Comparison of ENCODE assay signal across 7 cellular contexts in the genomic region with DNA sequence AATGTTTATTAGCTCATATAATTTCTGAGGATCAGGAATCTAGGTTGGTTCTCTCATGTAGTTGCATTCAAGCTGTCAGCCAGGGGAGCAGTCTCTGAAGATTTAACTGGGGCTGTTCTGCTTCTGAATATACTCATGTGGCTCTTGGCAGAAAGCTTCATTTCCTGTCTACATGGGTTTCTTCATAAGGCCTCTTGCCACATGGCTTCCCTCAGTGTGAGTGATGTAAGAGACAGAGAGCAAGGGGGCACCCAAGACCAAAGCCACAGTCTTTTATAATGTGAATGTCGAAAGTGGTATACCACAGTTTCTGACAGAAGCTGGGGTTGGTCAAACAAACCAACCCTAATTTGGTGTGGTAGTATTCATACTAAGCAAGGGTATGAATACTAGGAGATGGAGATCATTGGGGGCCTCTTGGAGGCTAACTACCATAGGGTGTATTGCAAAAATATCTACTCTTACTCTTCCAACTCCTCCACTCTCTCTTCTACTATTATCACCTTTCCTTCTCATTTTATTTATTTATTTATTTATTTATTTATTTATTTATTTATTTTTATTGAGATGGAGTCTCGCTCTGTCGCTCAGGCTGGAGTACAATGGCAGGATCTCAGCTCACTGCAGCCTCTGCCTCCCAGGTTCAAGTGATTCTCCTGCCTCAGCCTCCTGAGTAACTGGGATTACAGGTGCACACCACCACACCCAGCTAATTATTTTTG.
DNase-seq lines count a peak whose midpoint lies in the region; ATAC-seq and TF ChIP-seq lines count a peak whose summit lies in the region.

No MANE protein-coding gene starts in this region.

- H3K9me3 ChIP-seq in GM23248 (ENCODE audit: low read depth) = no peaks in the 10 kb centered on the region

- H3K9ac ChIP-seq in GM23248 = no peak overlapping the region

- H3K36me3 Mint-ChIP-seq in T-cell = peaks cover 3% of the 10 kb centered on the region
- peaks cover 7% of the 10 kb centered on the region for H3K36me3 Mint-ChIP-seq in natural killer cell

- H3K27ac Mint-ChIP-seq in T-cell = no peak overlapping the region
- peak overlapping the region; percentile 81 to 92 for H3K27ac Mint-ChIP-seq in natural killer cell

- no peaks in the 10 kb centered on the region for H3K27me3 ChIP-seq in GM23248 (replicated peaks; ENCODE audit: insufficient read depth)

- ATAC-seq in GM19324 (IDR thresholded peaks at IDR 0.05; ENCODE audit: low FRiP score, unreplicated experiment) (peak; percentile 74), HG02884 (IDR thresholded peaks at IDR 0.05; ENCODE audit: unreplicated experiment) (peak; percentile 80), T-cell (replicated peaks in 1 of 4) (peak in 3 of 4 experiments; percentile 37 to 90 (median 41)), natural killer cell (peak; percentile 89 to 96 (median 94))

- H3K9me3 Mint-ChIP-seq in T-cell (peaks cover 2 to 24% (median 4%) of the 10 kb centered on the region in 3 donors), natural killer cell (peaks cover 0 to 5% of the 10 kb centered on the region in 2 donors)

- no peak for TF ChIP-seq CTCF in natural killer cell (IDR thresholded peaks at IDR 0.05)

- H3K4me1 ChIP-seq in GM23248 (ENCODE audit: insufficient read depth) = no peaks in the 10 kb centered on the region

- H3K4me2 ChIP-seq in GM23248 (ENCODE audit: unreplicated experiment) = no peak overlapping the region

- intact Hi-C loops in natural killer cell (cut with micrococcal nuclease) = loop anchor here (10.0 kb wide), 1 partner anchor 123 kb away; a partner anchor contains a TSS

- CTCF ChIA-PET in T-cell (lab: Charles Lee) = interaction anchor here in 1 of 2 donors (1.4 kb wide), 1 partner anchor 8 kb away, joined by 3 read pairs; no protein-coding TSS in a partner anchor

- no peak overlapping the region for H3K4me3 ChIP-seq in GM23248

- no peak overlapping the region for H3K27ac ChIP-seq in GM23248

- no peak overlapping the region for H3K4me3 Mint-ChIP-seq in T-cell
- H3K4me3 Mint-ChIP-seq in natural killer cell = peak overlapping the region; percentile 75

- H3K4me1 Mint-ChIP-seq in T-cell = peaks cover 8 to 15% (median 12%) of the 10 kb centered on the region in 3 donors
- H3K4me1 Mint-ChIP-seq in natural killer cell = peaks cover 50 to 51% of the 10 kb centered on the region in 2 donors

- in situ Hi-C loops in GM23248 (cut with MboI) = no loop called here

- H3K9me2 ChIP-seq in GM23248 (ENCODE audit: insufficient read depth) = no peaks in the 10 kb centered on the region

- H2AFZ ChIP-seq in GM23248 = no peak overlapping the region

- H3K36me3 ChIP-seq in GM23248 (ENCODE audit: low read depth) = no peaks in the 10 kb centered on the region

- H3K79me2 ChIP-seq in GM23248 (ENCODE audit: insufficient read depth) = no peaks in the 10 kb centered on the region

- POLR2A ChIA-PET in T-cell (lab: Charles Lee) = no interaction called here

- H3K27me3 Mint-ChIP-seq in T-cell (no peaks in the 10 kb centered on the region), natural killer cell (ENCODE audit: low read depth in 2 of 2) (no peaks in the 10 kb centered on the region)

- WGBS in GM23248 (ENCODE audit: low coverage in 1 of 2, low lambda C conversion rate in 2 of 2, missing lambda C conversion rate in 2 of 2), 2 experiments = 62 to 75% methylated on average over 3 of the region's 3 CpGs

- DNase-seq in T-cell (peak in 19 of 34 experiments; percentile 0 to 38 (median 10)), natural killer cell (peak; percentile 26), GM23248 (no peak), NCI-H2029 (lab: John Stamatoyannopoulos, UW) (no peak), cerebellar cortex (ENCODE audit: low spot score) (no peak)

- no peaks in the 10 kb centered on the region for H3F3A ChIP-seq in GM23248 (ENCODE audit: insufficient read depth)

- H4K20me1 ChIP-seq in GM23248 (ENCODE audit: insufficient read depth) = no peaks in the 10 kb centered on the region

Comparison
In these comparisons a context has a peak if more than half of its experiments do, and no peak if none do; other contexts are left out.
1. ATAC-seq: peak in every context shown above with its lines; median percentile 94 in natural killer cell; 80 in HG02884; 74 in GM19324; 41 in T-cell.
2. DNase-seq: peak in T-cell (19 of 34) and natural killer cell (single experiment); none in GM23248 (single experiment), NCI-H2029 (single experiment) and cerebellar cortex (single experiment).
3. H3K27ac Mint-ChIP-seq: peak in natural killer cell (2 of 2); none in T-cell (0 of 2).